ENCODE assay signal across 12 cellular contexts in genomic region chr17:76987486-76987885, GRCh38.
DNase-seq lines count a peak whose midpoint lies in the region; ATAC-seq and TF ChIP-seq lines count a peak whose summit lies in the region.
"Had no signal": no experiment of that assay in that cellular context is flagged by ENCODE, and none has a peak within 500 bp of the region (broad histone marks: within the 10 kb centered on the region; RNA-seq: fewer than 3 reads in every experiment).

No MANE protein-coding gene starts in this region.

- H3K27me3 ChIP-seq in DOHH2 (ENCODE audit: control insufficient read depth, low read length) = no peaks in the 10 kb centered on the region
- H3K27me3 ChIP-seq in neuronal stem cell (ENCODE audit: control insufficient read depth in 3 of 3, insufficient read depth in 3 of 3, low read depth in 1 of 3, low read length in 3 of 3) = no peaks in the 10 kb centered on the region
- no peaks in the 10 kb centered on the region for H3K27me3 ChIP-seq in aorta (ENCODE audit: control insufficient read depth in 1 of 2, insufficient read depth in 2 of 2, low read length in 1 of 2)
- no peaks in the 10 kb centered on the region for H3K27me3 ChIP-seq in CD4-positive, alpha-beta memory T cell (ENCODE audit: insufficient read depth, low read length)
- H3K27me3 ChIP-seq: BE2C had no signal

- TF ChIP-seq CTCF in DOHH2 (IDR thresholded peaks at IDR 0.05; ENCODE audit: low read depth, low read length, poor library complexity, severe bottlenecking) = no peak

- no peak overlapping the region for H3K23ac ChIP-seq in neuronal stem cell (ENCODE audit: low read depth, low read length, poor library complexity)

- peak overlapping the region; percentile 34 for H4K91ac ChIP-seq in neuronal stem cell (ENCODE audit: low read depth, low read length, poor library complexity)

- H3F3A ChIP-seq in DOHH2 (ENCODE audit: control insufficient read depth, insufficient read depth) = peaks cover 5% of the 10 kb centered on the region; the same call in 1 of the 2 replicates

- H2AK5ac ChIP-seq in neuronal stem cell (ENCODE audit: low read depth, low read length) = peak overlapping the region; percentile 49

- no peaks in the 10 kb centered on the region for H4K20me1 ChIP-seq in DOHH2 (ENCODE audit: control insufficient read depth, insufficient read depth, low read depth, low read length)

- H3K4me3 ChIP-seq in DOHH2 (ENCODE audit: low read length) (peak overlapping the region; percentile 50), neuronal stem cell (ENCODE audit: low read length in 2 of 2) (no peak overlapping the region), aorta (ENCODE audit: low read length in 2 of 2) (no peak overlapping the region)
- H3K4me3 ChIP-seq in CD4-positive, alpha-beta memory T cell (ENCODE audit: low read length in 2 of 2) = no peak overlapping the region
- H3K4me3 ChIP-seq: HAP-1 had no signal

- peak overlapping the region; percentile 61 for H3K4me2 ChIP-seq in DOHH2 (ENCODE audit: low read length)
- H3K4me2 ChIP-seq in neuronal stem cell (ENCODE audit: insufficient read depth, low read length, poor library complexity, severe bottlenecking) = no peak overlapping the region

- peaks cover 6 to 12% (median 11%) of the 10 kb centered on the region in 4 donors for H3K4me1 Mint-ChIP-seq in CD4-positive, alpha-beta memory T cell

- H3K36me3 ChIP-seq in DOHH2 (ENCODE audit: control insufficient read depth, low read length) = no peaks in the 10 kb centered on the region
- no peaks in the 10 kb centered on the region for H3K36me3 ChIP-seq in neuronal stem cell (replicated peaks in 1 of 2; ENCODE audit: control insufficient read depth in 2 of 2, insufficient read depth in 2 of 2, low read length in 2 of 2)
- H3K36me3 ChIP-seq in aorta (ENCODE audit: control insufficient read depth in 1 of 2, insufficient read depth in 2 of 2, low read length in 1 of 2) = no peaks in the 10 kb centered on the region
- H3K36me3 ChIP-seq in CD4-positive, alpha-beta memory T cell (ENCODE audit: insufficient read depth, low read length) = no peaks in the 10 kb centered on the region
- H3K36me3 ChIP-seq: BE2C, HAP-1 had no signal

- H3K18ac ChIP-seq in neuronal stem cell (ENCODE audit: low read length) = peak overlapping the region; percentile 5

- H3K4ac ChIP-seq in neuronal stem cell (ENCODE audit: low read length) = no peak overlapping the region

- no peak overlapping the region for H3K4me3 Mint-ChIP-seq in CD4-positive, alpha-beta memory T cell

- peak; percentile 7 for DNase-seq in germinal center (ENCODE audit: low spot score)
- DNase-seq in neuronal stem cell (ENCODE audit: low spot score) = no peak
- no peak for DNase-seq in aorta
- DNase-seq in COLO829 (ENCODE audit: low spot score) = no peak
- no peak for DNase-seq in CD4-positive, alpha-beta memory T cell
- DNase-seq in SIG-M5 treated with dmso at 0.1 percent for 504 hours (lab: John Stamatoyannopoulos, UW; ENCODE audit: unreplicated experiment) = no peak
- DNase-seq: BE2C, Calu3, DMS 273 treated with DMSO at 0.1 percent for 48 hours, GOT3 had no signal

- CTCF ChIA-PET in CD4-positive, alpha-beta memory T cell (lab: Charles Lee; ENCODE audit: partially characterized antibody) = no interaction called here

- H3K79me1 ChIP-seq in neuronal stem cell (ENCODE audit: low read depth, low read length) = no peaks in the 10 kb centered on the region

- H3K14ac ChIP-seq in neuronal stem cell (ENCODE audit: low read length) = no peak overlapping the region

- H2BK15ac ChIP-seq in neuronal stem cell (ENCODE audit: low read length) = peak overlapping the region; percentile 13

- H2BK12ac ChIP-seq in neuronal stem cell (ENCODE audit: low read length) = no peak overlapping the region

- H3K27me3 Mint-ChIP-seq in CD4-positive, alpha-beta memory T cell = no peaks in the 10 kb centered on the region

- no CpG with 5 or more reads among the region's 13 CpGs for WGBS in neuronal stem cell (ENCODE audit: extremely low coverage in 2 of 2, insufficient read length in 2 of 2, insufficient replicate concordance in 1 of 2), 2 donors
- WGBS in aorta, 2 donors = 67 to 85% methylated on average over 13 of the region's 13 CpGs

- H3K9me2 ChIP-seq in DOHH2 (replicated peaks; ENCODE audit: control insufficient read depth, low read length) = no peaks in the 10 kb centered on the region

- no peaks in the 10 kb centered on the region for H3K79me2 ChIP-seq in DOHH2 (ENCODE audit: control insufficient read depth, low read length)

- POLR2A ChIA-PET in CD4-positive, alpha-beta memory T cell (lab: Charles Lee; ENCODE audit: partially characterized antibody) = interaction anchor here (0.6 to 0.9 kb wide), 2 partner anchors 18 to 103 kb away, joined by 3 read pairs; no protein-coding TSS in a partner anchor

- H3K4me1 ChIP-seq in DOHH2 (ENCODE audit: control insufficient read depth, low read length) (peaks cover 64% of the 10 kb centered on the region), neuronal stem cell (ENCODE audit: control insufficient read depth in 2 of 2, insufficient read depth in 1 of 2, low read depth in 1 of 2, low read length in 2 of 2) (peaks cover 11 to 16% of the 10 kb centered on the region in 2 donors), aorta (ENCODE audit: control insufficient read depth in 1 of 2, insufficient read depth in 2 of 2, low read length in 2 of 2) (no peaks in the 10 kb centered on the region)
- H3K4me1 ChIP-seq in CD4-positive, alpha-beta memory T cell (ENCODE audit: insufficient read depth, low read length) = peaks cover 13% of the 10 kb centered on the region
- H3K4me1 ChIP-seq: BE2C, HAP-1 had no signal

- H2AFZ ChIP-seq in neuronal stem cell (ENCODE audit: low read length) = no peak overlapping the region

- peak; percentile 19 for ATAC-seq in aorta (ENCODE audit: low FRiP score)

- no peak overlapping the region for H4K8ac ChIP-seq in neuronal stem cell (ENCODE audit: low read depth, low read length)

- intact Hi-C loops in aorta (cut with DNase I) = no loop called here
- intact Hi-C loops in CD4-positive, alpha-beta memory T cell (cut with micrococcal nuclease) = no loop called here

- no peaks in the 10 kb centered on the region for H3K9me3 Mint-ChIP-seq in CD4-positive, alpha-beta memory T cell

- H3K9me3 ChIP-seq in DOHH2 (ENCODE audit: control insufficient read depth, insufficient read depth, low read length) = no peaks in the 10 kb centered on the region
- H3K9me3 ChIP-seq in neuronal stem cell (replicated peaks in 1 of 2; ENCODE audit: control insufficient read depth in 2 of 2, insufficient read depth in 1 of 2, low read depth in 1 of 2, low read length in 2 of 2) = no peaks in the 10 kb centered on the region
- H3K9me3 ChIP-seq in aorta (ENCODE audit: control insufficient read depth, low read length) = no peaks in the 10 kb centered on the region
- no peaks in the 10 kb centered on the region for H3K9me3 ChIP-seq in CD4-positive, alpha-beta memory T cell (ENCODE audit: control insufficient read depth in 1 of 2, low read length in 2 of 2)
- H3K9me3 ChIP-seq: BE2C, HAP-1 had no signal

- H3K9ac ChIP-seq in neuronal stem cell (ENCODE audit: low read depth, low read length, poor library complexity) = no peak overlapping the region

- H3K27ac Mint-ChIP-seq in CD4-positive, alpha-beta memory T cell = peak overlapping the region in 3 of 7 donors; percentile 23 to 57 (median 37)

- no peak overlapping the region for H2BK120ac ChIP-seq in neuronal stem cell (ENCODE audit: low read depth, low read length)

- H3K27ac ChIP-seq in DOHH2 (ENCODE audit: low read depth, low read length) (peak overlapping the region; percentile 33), neuronal stem cell (replicated peaks; ENCODE audit: low read length) (no peak overlapping the region), aorta (ENCODE audit: low read depth in 1 of 2, low read length in 2 of 2) (no peak overlapping the region)
- no peak overlapping the region for H3K27ac ChIP-seq in CD4-positive, alpha-beta memory T cell (ENCODE audit: low read depth, low read length)

- H2BK5ac ChIP-seq in neuronal stem cell (ENCODE audit: low read length) = peak overlapping the region; percentile 17

- H3K36me3 Mint-ChIP-seq in CD4-positive, alpha-beta memory T cell = no peaks in the 10 kb centered on the region
